Comparison of ENCODE assay signal across 8 cellular contexts in the genomic region with DNA sequence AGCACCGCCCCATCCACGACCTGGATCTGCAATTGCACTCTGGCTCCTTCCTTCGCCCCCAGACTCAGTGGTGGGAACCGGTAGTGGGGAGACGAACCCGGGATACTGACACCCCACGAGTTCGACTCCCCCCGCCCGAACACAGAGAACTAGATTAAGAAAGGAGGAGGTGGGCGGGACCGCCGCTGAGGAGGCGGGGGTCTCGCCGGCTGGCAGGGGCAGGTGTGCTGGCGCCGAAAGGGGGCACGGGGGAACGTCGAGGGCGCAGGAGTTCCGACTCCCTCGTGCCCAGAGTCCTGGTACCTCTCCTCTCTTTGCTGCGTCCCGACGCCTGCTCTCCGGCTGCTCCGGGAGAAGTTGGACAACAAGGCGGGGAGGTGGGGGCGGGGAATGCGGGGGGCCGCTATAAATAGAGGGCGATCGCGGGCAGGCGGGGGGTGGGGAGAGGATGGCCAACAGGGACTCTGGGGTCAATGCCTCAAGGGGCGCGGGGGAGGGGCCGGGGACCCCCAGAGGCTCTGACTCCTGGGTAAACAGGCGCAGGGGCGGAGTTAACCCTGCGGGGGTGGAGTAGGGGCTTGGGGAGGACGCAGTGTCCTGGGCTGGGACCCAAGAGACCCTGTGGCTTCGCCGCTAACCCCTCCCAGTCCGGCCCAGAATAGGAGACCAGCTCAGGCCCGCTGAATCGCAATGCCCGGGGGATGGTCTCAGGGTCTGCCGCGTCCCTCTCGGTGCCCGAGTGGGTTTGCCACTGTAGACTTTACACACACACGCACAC. TPM values are rescaled to one million over a fixed set of nuclear protein-coding genes. Genes with fewer than 3 reads are reported as not detected.
A peak's percentile ranks its signal among the peaks of the same experiment; 100 is the strongest.
DNase-seq lines count a peak whose midpoint lies in the region; TF ChIP-seq lines count a peak whose summit lies in the region.

No MANE protein-coding gene starts in this region.

- H3K4me3 ChIP-seq in colonic mucosa = peak overlapping the region; percentile 86
- peak overlapping the region; percentile 41 for H3K4me3 ChIP-seq in lower leg skin (ENCODE audit: low read depth, poor library complexity, severe bottlenecking)
- peak overlapping the region; percentile 61 to 84 (median 77) for H3K4me3 ChIP-seq in subcutaneous abdominal adipose tissue (ENCODE audit: low read depth in 1 of 5, low read length in 5 of 5)

- CTCF ChIA-PET in RWPE1 (lab: Yijun Ruan, JAX) = interaction anchor here (0.8 to 1.0 kb wide), 2 partner anchors 11 to 14 kb away, joined by 3 to 4 read pairs; no protein-coding TSS in a partner anchor

- H3K27me3 ChIP-seq in colonic mucosa (no peaks in the 10 kb centered on the region), subcutaneous abdominal adipose tissue (ENCODE audit: control insufficient read depth in 5 of 5, insufficient read depth in 4 of 5, low read length in 5 of 5) (no peaks in the 10 kb centered on the region)

- TF ChIP-seq CTCF in colonic mucosa (IDR thresholded peaks at IDR 0.05) = no peak
- no peak for TF ChIP-seq CTCF in lower leg skin (IDR thresholded peaks at IDR 0.05)
- no peak for TF ChIP-seq CTCF in RWPE1 (conservative IDR thresholded peaks at IDR 0.05; ENCODE audit: low read depth)

- H3K36me3 ChIP-seq in colonic mucosa = no peaks in the 10 kb centered on the region
- peaks cover 0 to 19% (median 14%) of the 10 kb centered on the region in 5 donors for H3K36me3 ChIP-seq in subcutaneous abdominal adipose tissue (ENCODE audit: control insufficient read depth in 5 of 5, insufficient read depth in 5 of 5, low read length in 5 of 5)

- no peaks in the 10 kb centered on the region for H3K36me3 Mint-ChIP-seq in activated T-cell treated with anti-CD3 and anti-CD28 coated beads, Interleukin-2, amount 50 U/mL, for 24 hours (ENCODE audit: low read depth)

- H3K4me1 Mint-ChIP-seq in activated T-cell treated with anti-CD3 and anti-CD28 coated beads, Interleukin-2, amount 50 U/mL, for 24 hours (ENCODE audit: low read depth) = peaks cover 17% of the 10 kb centered on the region

- no peak overlapping the region for H3K27ac Mint-ChIP-seq in activated T-cell treated with anti-CD3 and anti-CD28 coated beads, Interleukin-2, amount 50 U/mL, for 24 hours

- peak overlapping the region; percentile 72 for H3K4me3 Mint-ChIP-seq in activated T-cell treated with anti-CD3 and anti-CD28 coated beads, Interleukin-2, amount 50 U/mL, for 24 hours

- H3K9ac ChIP-seq in colonic mucosa (ENCODE audit: low read depth in 2 of 2, low read length in 2 of 2) = peak overlapping the region; percentile 74 to 83
- peak overlapping the region in 3 of 5 donors; percentile 33 to 65 (median 43) for H3K9ac ChIP-seq in subcutaneous abdominal adipose tissue (ENCODE audit: low read length in 5 of 5)

- POLR2A ChIA-PET in RWPE1 (lab: Yijun Ruan, JAX; ENCODE audit: low non-redundant PET) = no interaction called here

- H3K27ac ChIP-seq in colonic mucosa (peak overlapping the region; percentile 73), subcutaneous abdominal adipose tissue (ENCODE audit: low read depth, low read length) (peak overlapping the region; percentile 62), RWPE1 (no peak overlapping the region)

- no peak for TF ChIP-seq POLR2A in lower leg skin (IDR thresholded peaks at IDR 0.05)

- WGBS in lower leg skin, 2 donors = 7% methylated on average over 44 to 48 of the region's 55 CpGs

- DNase-seq in activated T-cell treated with anti-CD3 and anti-CD28 coated beads, Interleukin-2, amount 50 U/mL, for 24 hours = no peak
- no peak for DNase-seq in activated T-cell treated with anti-CD3 and anti-CD28 coated beads, Interleukin-2, amount 50 U/mL, for 48 hours
- DNase-seq in colonic mucosa (peak; percentile 60), lower leg skin (ENCODE audit: low spot score in 2 of 2) (peak; percentile 68 to 93), SHP77 treated with DMSO at 0.1 percent for 48 hours (lab: John Stamatoyannopoulos, UW) (no peak), RWPE1 (ENCODE audit: low spot score) (no peak), NCI-H446 treated with DMSO at 0.1 percent for 48 hours (lab: John Stamatoyannopoulos, UW) (no peak)

- peaks cover 5% of the 10 kb centered on the region for H3K27me3 Mint-ChIP-seq in activated T-cell treated with anti-CD3 and anti-CD28 coated beads, Interleukin-2, amount 50 U/mL, for 24 hours

- H3K4me1 ChIP-seq in colonic mucosa (no peaks in the 10 kb centered on the region), subcutaneous abdominal adipose tissue (ENCODE audit: control insufficient read depth in 5 of 5, insufficient read depth in 5 of 5, low read length in 5 of 5) (peaks cover 3 to 42% (median 33%) of the 10 kb centered on the region in 5 donors)

- no peaks in the 10 kb centered on the region for H3K9me3 ChIP-seq in colonic mucosa
- no peaks in the 10 kb centered on the region for H3K9me3 ChIP-seq in subcutaneous abdominal adipose tissue (ENCODE audit: control insufficient read depth in 5 of 5, low read length in 5 of 5)

- no peaks in the 10 kb centered on the region for H3K9me3 Mint-ChIP-seq in activated T-cell treated with anti-CD3 and anti-CD28 coated beads, Interleukin-2, amount 50 U/mL, for 24 hours

- intact Hi-C loops in colonic mucosa (cut with DNase I) = no loop called here
- intact Hi-C loops in lower leg skin (cut with DNase I; ENCODE audit: low total_unique reads) = no loop called here

RNA-seq across cellular contexts. Expression of a gene that starts 0.7 kb away (rescaled TPM):
- total RNA-seq in colonic mucosa = 100 to 1,000 TPM; 136 to 171 TPM
- 100 to 1,000 TPM; 186 to 475 (median 282) TPM for total RNA-seq in lower leg skin

RNA-seq across cellular contexts. Expression of a gene that starts 4.5 kb away (rescaled TPM):
- total RNA-seq in colonic mucosa (under 1 TPM in 1 of 2 donors, not detected in 1; 0.94 TPM), lower leg skin (under 1 TPM in 1 of 4 donors, not detected in 3; 0.71 TPM)

RNA-seq across cellular contexts. Expression of a gene that starts 9.0 kb away (rescaled TPM):
- total RNA-seq in colonic mucosa (not detected), lower leg skin (not detected)

RNA-seq across cellular contexts. Expression of a gene that starts 16.6 kb away (rescaled TPM):
- total RNA-seq in colonic mucosa (under 1 TPM; 0.16 to 0.30 TPM), lower leg skin (10 to 100 TPM; 34.1 to 83.3 (median 47.8) TPM)

RNA-seq across cellular contexts. Expression of a gene that starts 26.5 kb away (rescaled TPM):
- total RNA-seq in colonic mucosa = 1 to 10 TPM; 1.2 to 3.0 TPM
- total RNA-seq in lower leg skin = 100 to 1,000 TPM in 1 of 4 donors, 10 to 100 TPM in 3; 25.3 to 117 (median 46.9) TPM

Comparison
In these comparisons a context has a peak if more than half of its experiments do, and no peak if none do; other contexts are left out.
1. DNase-seq: peak in colonic mucosa (single experiment) and lower leg skin (2 of 2); none in activated T-cell treated with anti-CD3 and anti-CD28 coated beads, Interleukin-2, amount 50 U/mL, for 24 hours (single experiment), activated T-cell treated with anti-CD3 and anti-CD28 coated beads, Interleukin-2, amount 50 U/mL, for 48 hours (0 of 2), SHP77 treated with DMSO at 0.1 percent for 48 hours (single experiment), RWPE1 (single experiment) and NCI-H446 treated with DMSO at 0.1 percent for 48 hours (single experiment).
2. Peak in every context shown above with its lines, with median percentiles within 50 percentile points of each other: H3K4me3 ChIP-seq.